In genomic region chr5:113232246-113232645, GRCh38 we compare ENCODE assay signal across 15 cellular contexts.
DNase-seq lines count a peak whose midpoint lies in the region; ATAC-seq and TF ChIP-seq lines count a peak whose summit lies in the region.
"Had no signal": no experiment of that assay in that cellular context is flagged by ENCODE, and none has a peak within 500 bp of the region (broad histone marks: within the 10 kb centered on the region; RNA-seq: fewer than 3 reads in every experiment).

No MANE protein-coding gene starts in this region.

- CTCF ChIA-PET in mammary epithelial cell (lab: Charles Lee; ENCODE audit: low non-redundant PET), result interaction anchor here (0.6 kb wide), 1 partner anchor 10 kb away, joined by 3 read pairs; no protein-coding TSS in a partner anchor

- H2AFZ ChIP-seq in mammary epithelial cell (ENCODE audit: low read depth, low read length), result no peak overlapping the region

- TF ChIP-seq EP300 in upper lobe of left lung (IDR thresholded peaks at IDR 0.05) (no peak), sigmoid colon (IDR thresholded peaks at IDR 0.05) (no peak)

- intact Hi-C loops in mammary epithelial cell (cut with micrococcal nuclease) (no loop called here), right cardiac atrium (cut with DNase I) (no loop called here), sigmoid colon (cut with DNase I) (no loop called here)

- ATAC-seq in right cardiac atrium, result peak; percentile 84 to 89
- peak; percentile 46 to 88 for ATAC-seq in upper lobe of left lung (ENCODE audit: low FRiP score in 2 of 2)
- ATAC-seq in HG02840 (IDR thresholded peaks at IDR 0.05; ENCODE audit: low FRiP score, unreplicated experiment), result no peak
- ATAC-seq: effector memory CD8-positive, alpha-beta T cell; GM12878; HepG2 had no signal

- in situ Hi-C loops in mammary epithelial cell (cut with MboI; ENCODE audit: low sequenced_read_pairs in 2 of 2), result no loop called here

- H3K36me3 ChIP-seq in MG63 (no peaks in the 10 kb centered on the region), mammary epithelial cell (ENCODE audit: insufficient read depth, low read length) (no peaks in the 10 kb centered on the region), upper lobe of left lung (no peaks in the 10 kb centered on the region), sigmoid colon (no peaks in the 10 kb centered on the region)
- H3K36me3 ChIP-seq: prostate gland, thyroid gland had no signal

- BruUV-seq in mammary epithelial cell (replicated peaks; lab: Mats Ljungman, UMichigan), result no TSS peak

- H3K27ac ChIP-seq in mammary epithelial cell (ENCODE audit: insufficient read depth, low read depth, low read length) (peak overlapping the region; percentile 63), right cardiac atrium (ENCODE audit: low read length) (no peak overlapping the region), upper lobe of left lung (peak overlapping the region in 2 of 4 donors; percentile 18 to 49), sigmoid colon (no peak overlapping the region)
- H3K27ac ChIP-seq: prostate gland, thyroid gland had no signal

- dilution Hi-C loops in mammary epithelial cell (cut with HindIII; ENCODE audit: low sequenced_read_pairs), result no loop called here

- H3K4me1 ChIP-seq in mammary epithelial cell (ENCODE audit: insufficient read depth, low read length) (peaks cover 48% of the 10 kb centered on the region), right cardiac atrium (ENCODE audit: control insufficient read depth, insufficient read depth, low read length) (peaks cover 9% of the 10 kb centered on the region), upper lobe of left lung (peaks cover 0 to 11% (median 8%) of the 10 kb centered on the region in 4 donors), sigmoid colon (peaks cover 0 to 22% (median 15%) of the 10 kb centered on the region in 4 donors)
- H3K4me1 ChIP-seq: prostate gland, thyroid gland had no signal

- 11% methylated on average over 2 of the region's 2 CpGs for WGBS in mammary epithelial cell (ENCODE audit: low coverage, missing lambda C conversion rate)
- WGBS in right cardiac atrium, result 42% methylated on average over 2 of the region's 2 CpGs
- WGBS in upper lobe of left lung, 2 donors, result 31 to 56% methylated on average over 2 of the region's 2 CpGs
- 60 to 88% methylated on average over 2 of the region's 2 CpGs for WGBS in sigmoid colon, 2 donors

- no peak for TF ChIP-seq CTCF in mammary epithelial cell (conservative IDR thresholded peaks at IDR 0.05 in 1 of 2, IDR thresholded peaks at IDR 0.05 in 1 of 2; ENCODE audit: extremely low read depth in 1 of 2, insufficient read depth in 1 of 2, low read depth in 1 of 2, low read length in 2 of 2)
- no peak for TF ChIP-seq CTCF in upper lobe of left lung (IDR thresholded peaks at IDR 0.05)
- TF ChIP-seq CTCF in sigmoid colon (IDR thresholded peaks at IDR 0.05), result no peak

- peaks cover 81% of the 10 kb centered on the region for H3K79me2 ChIP-seq in mammary epithelial cell (ENCODE audit: insufficient read depth, low read length)

- no peak overlapping the region for H3K9ac ChIP-seq in mammary epithelial cell (ENCODE audit: insufficient read depth, low read length)

- no peak for TF ChIP-seq POLR2A in upper lobe of left lung (IDR thresholded peaks at IDR 0.05)
- TF ChIP-seq POLR2A in sigmoid colon (IDR thresholded peaks at IDR 0.05), result no peak

- no peaks in the 10 kb centered on the region for H4K20me1 ChIP-seq in mammary epithelial cell (ENCODE audit: insufficient read depth, low read length)

- no peak overlapping the region for H3K4me3 ChIP-seq in MG63
- no peak overlapping the region for H3K4me3 ChIP-seq in mammary epithelial cell (replicated peaks in 1 of 3; ENCODE audit: insufficient read depth in 1 of 3, low read depth in 2 of 3, low read length in 3 of 3)
- no peak overlapping the region for H3K4me3 ChIP-seq in right cardiac atrium (ENCODE audit: low read length)
- no peak overlapping the region for H3K4me3 ChIP-seq in upper lobe of left lung
- no peak overlapping the region for H3K4me3 ChIP-seq in sigmoid colon
- H3K4me3 ChIP-seq: GM12878, prostate gland, thyroid gland had no signal

- H3K9me3 ChIP-seq in MG63 (no peaks in the 10 kb centered on the region), mammary epithelial cell (replicated peaks; ENCODE audit: insufficient read depth, low read length) (no peaks in the 10 kb centered on the region), right cardiac atrium (ENCODE audit: control insufficient read depth, low read length) (no peaks in the 10 kb centered on the region), upper lobe of left lung (no peaks in the 10 kb centered on the region), sigmoid colon (no peaks in the 10 kb centered on the region)
- H3K9me3 ChIP-seq: prostate gland, thyroid gland had no signal

- H3K4me2 ChIP-seq in mammary epithelial cell (ENCODE audit: insufficient read depth, low read depth, low read length), result peak overlapping the region; percentile 72

- peak; percentile 67 for DNase-seq in MG63
- DNase-seq in mammary epithelial cell, result peak; percentile 76
- DNase-seq in right cardiac atrium, result peak in 1 of 3 donors; percentile 22
- no peak for DNase-seq in upper lobe of left lung
- no peak for DNase-seq in sigmoid colon
- no peak for DNase-seq in COLO668 (lab: John Stamatoyannopoulos, UW; ENCODE audit: unreplicated experiment)
- DNase-seq: activated naive CD4-positive, alpha-beta T cell; effector memory CD8-positive, alpha-beta T cell; kidney; OCI-M1 had no signal

- H3K27me3 ChIP-seq in MG63 (no peaks in the 10 kb centered on the region), mammary epithelial cell (ENCODE audit: insufficient read depth, low read length) (no peaks in the 10 kb centered on the region), right cardiac atrium (ENCODE audit: control insufficient read depth, insufficient read depth) (no peaks in the 10 kb centered on the region), upper lobe of left lung (no peaks in the 10 kb centered on the region), sigmoid colon (no peaks in the 10 kb centered on the region)
- H3K27me3 ChIP-seq: thyroid gland had no signal

Comparison
In these comparisons a context has a peak if more than half of its experiments do, and no peak if none do; other contexts are left out.
1. DNase-seq: peak in MG63 (single experiment) and mammary epithelial cell (single experiment); none in upper lobe of left lung (0 of 2), sigmoid colon (single experiment) and COLO668 (single experiment).